In genomic region chr7:151794508-151795167, GRCh38 we compare ENCODE assay signal across 1 cellular context.
TF ChIP-seq lines count a peak whose summit lies in the region.

No MANE protein-coding gene starts in this region.

TF ChIP-seq in H1, 55 proteins besides CTCF, POLR2A, EP300 and RAD21:
- TF ChIP-seq GTF2F1 (IDR thresholded peaks at IDR 0.05; ENCODE audit: borderline replicate concordance, low read depth, low read length): no peak
- TF ChIP-seq SP2 (IDR thresholded peaks at IDR 0.05; ENCODE audit: low read length): no peak
- no peak for TF ChIP-seq CHD7 (IDR thresholded peaks at IDR 0.05; ENCODE audit: insufficient replicate concordance, low read length)
- no peak for TF ChIP-seq TAF7 (optimal IDR thresholded peaks at IDR 0.05; ENCODE audit: borderline replicate concordance, low read depth, low read length)
- TF ChIP-seq CBX5 (IDR thresholded peaks at IDR 0.05; ENCODE audit: low read depth, low read length): no peak
- no peak for TF ChIP-seq MAX (IDR thresholded peaks at IDR 0.05)
- no peak for TF ChIP-seq NANOG (IDR thresholded peaks at IDR 0.05; ENCODE audit: insufficient read depth, low read depth, low read length, poor library complexity, severe bottlenecking)
- no peak for TF ChIP-seq PHF8 (conservative IDR thresholded peaks at IDR 0.05; ENCODE audit: low read depth, low read length)
- no peak for TF ChIP-seq TCF12 (IDR thresholded peaks at IDR 0.05; ENCODE audit: low read depth, low read length)
- no peak for TF ChIP-seq SIX5 (IDR thresholded peaks at IDR 0.05; ENCODE audit: low read depth, low read length)
- TF ChIP-seq ATF2 (IDR thresholded peaks at IDR 0.05; ENCODE audit: low read length): no peak
- TF ChIP-seq BACH1 (IDR thresholded peaks at IDR 0.05; ENCODE audit: low read length): no peak
- TF ChIP-seq TAF1 (IDR thresholded peaks at IDR 0.05; ENCODE audit: low read depth, low read length): no peak
- no peak for TF ChIP-seq ASH2L (IDR thresholded peaks at IDR 0.05; ENCODE audit: low read length)
- no peak for TF ChIP-seq RBBP5 (IDR thresholded peaks at IDR 0.05; ENCODE audit: borderline replicate concordance, low read depth, low read length)
